Comparison of ENCODE assay signal across 29 cellular contexts in genomic region chr3:99999541-99999940, GRCh38.
DNase-seq lines count a peak whose midpoint lies in the region; ATAC-seq and TF ChIP-seq lines count a peak whose summit lies in the region.
"Had no signal": no experiment of that assay in that cellular context is flagged by ENCODE, and none has a peak within 500 bp of the region (broad histone marks: within the 10 kb centered on the region; RNA-seq: fewer than 3 reads in every experiment).

No MANE protein-coding gene starts in this region.

- in situ Hi-C loops in GM23248 (cut with MboI) = no loop called here

- no peak overlapping the region for H3K4ac ChIP-seq in mesenchymal stem cell (ENCODE audit: low read depth in 1 of 2, low read length in 2 of 2)

- H2AK5ac ChIP-seq in mesenchymal stem cell (ENCODE audit: low read length, severe bottlenecking) = no peak overlapping the region

- H3K9me3 ChIP-seq in GM23248 (ENCODE audit: low read depth) (no peaks in the 10 kb centered on the region), mesenchymal stem cell (ENCODE audit: control insufficient read depth, low read length) (peaks cover under 1% of the 10 kb centered on the region)
- H3K9me3 ChIP-seq: gastrocnemius medialis, right lobe of liver, thoracic aorta, uterus had no signal

- no peak overlapping the region for H2BK15ac ChIP-seq in mesenchymal stem cell (ENCODE audit: low read depth, poor library complexity, severe bottlenecking)

- H3K27me3 Mint-ChIP-seq in activated CD4-positive, alpha-beta T cell treated with anti-CD3 and anti-CD28 coated beads for 36 hours = no peaks in the 10 kb centered on the region
- H3K27me3 Mint-ChIP-seq: activated naive CD8-positive, alpha-beta T cell treated with anti-CD3 and anti-CD28 coated beads, Interleukin-2, amount 50 U/mL, for 24 hours; brain had no signal

- H4K20me1 ChIP-seq in GM23248 (ENCODE audit: insufficient read depth) = no peaks in the 10 kb centered on the region

- TF ChIP-seq POLR2A in GM18505 (IDR thresholded peaks at IDR 0.05; ENCODE audit: borderline replicate concordance, extremely low read depth, insufficient read depth, insufficient read length) = no peak

- H3K4me1 ChIP-seq in GM23248 (ENCODE audit: insufficient read depth) (peaks cover 27% of the 10 kb centered on the region), mesenchymal stem cell (ENCODE audit: control insufficient read depth, insufficient read depth, low read depth, low read length) (peaks cover 1% of the 10 kb centered on the region)
- H3K4me1 ChIP-seq: BLaER1 treated with 17β-estradiol and CSF1 and Interleukin-3, amounts not matched to agents 10 nM and 100 nM; right lobe of liver had no signal

- peaks cover 10% of the 10 kb centered on the region for H3K4me1 Mint-ChIP-seq in activated CD4-positive, alpha-beta T cell treated with anti-CD3 and anti-CD28 coated beads for 36 hours

- no peak overlapping the region for H3K14ac ChIP-seq in mesenchymal stem cell (ENCODE audit: low read length in 2 of 2)

- CTCF ChIA-PET in activated CD4-positive, alpha-beta T cell treated with anti-CD3 and anti-CD28 coated beads for 36 hours (lab: Charles Lee) = no interaction called here

- no peak overlapping the region for H4K91ac ChIP-seq in mesenchymal stem cell (ENCODE audit: low read length)

- no peaks in the 10 kb centered on the region for H3K36me3 ChIP-seq in GM23248 (ENCODE audit: low read depth)
- no peaks in the 10 kb centered on the region for H3K36me3 ChIP-seq in mesenchymal stem cell (ENCODE audit: control insufficient read depth in 1 of 2, insufficient read depth in 2 of 2, low read depth in 1 of 2, low read length in 2 of 2)
- H3K36me3 ChIP-seq: gastrocnemius medialis, right lobe of liver, thoracic aorta, uterus had no signal

- H3K4me3 ChIP-seq in GM23248 = no peak overlapping the region
- H3K4me3 ChIP-seq in cardiac fibroblast (replicated peaks in 1 of 2; ENCODE audit: low read depth in 2 of 2, low read length in 2 of 2) = no peak overlapping the region
- H3K4me3 ChIP-seq in mesenchymal stem cell (ENCODE audit: insufficient read depth in 1 of 2, low read depth in 1 of 2, low read length in 2 of 2) = no peak overlapping the region
- H3K4me3 ChIP-seq: BLaER1 treated with 17β-estradiol and CSF1 and Interleukin-3, amounts not matched to agents 10 nM and 100 nM; gastrocnemius medialis; K562; right lobe of liver; thoracic aorta; uterus had no signal

- no peak for TF ChIP-seq CTCF in cardiac fibroblast (IDR thresholded peaks at IDR 0.05; ENCODE audit: low read depth, low read length)

- POLR2A ChIA-PET in activated CD4-positive, alpha-beta T cell treated with anti-CD3 and anti-CD28 coated beads for 36 hours (lab: Charles Lee) = no interaction called here

- no peak overlapping the region for H2BK5ac ChIP-seq in mesenchymal stem cell (ENCODE audit: low read depth, low read length, poor library complexity, severe bottlenecking)

- no peak overlapping the region for H3K18ac ChIP-seq in mesenchymal stem cell (ENCODE audit: low read depth in 1 of 2, low read length in 2 of 2)

- peaks cover 12% of the 10 kb centered on the region for H3K9me3 Mint-ChIP-seq in activated CD4-positive, alpha-beta T cell treated with anti-CD3 and anti-CD28 coated beads for 36 hours (ENCODE audit: low read depth)
- H3K9me3 Mint-ChIP-seq: activated T-cell treated with anti-CD3 and anti-CD28 coated beads, Interleukin-2, amount 50 U/mL, for 4 hours had no signal

- no peak overlapping the region for H3K9ac ChIP-seq in GM23248
- no peak overlapping the region for H3K9ac ChIP-seq in mesenchymal stem cell (ENCODE audit: low read length)
- H3K9ac ChIP-seq: BLaER1 treated with 17β-estradiol and CSF1 and Interleukin-3, amounts not matched to agents 10 nM and 100 nM had no signal

- H3F3A ChIP-seq in GM23248 (ENCODE audit: insufficient read depth) = peaks cover 32% of the 10 kb centered on the region

- no peak overlapping the region for H3K4me2 ChIP-seq in GM23248 (ENCODE audit: unreplicated experiment)
- no peak overlapping the region for H3K4me2 ChIP-seq in mesenchymal stem cell (ENCODE audit: low read length, poor library complexity, severe bottlenecking)
- H3K4me2 ChIP-seq: BLaER1 treated with 17β-estradiol and CSF1 and Interleukin-3, amounts not matched to agents 10 nM and 100 nM had no signal

- H2AFZ ChIP-seq in GM23248 (no peak overlapping the region), mesenchymal stem cell (ENCODE audit: low read depth, low read length) (no peak overlapping the region)

- no peak overlapping the region for H4K8ac ChIP-seq in mesenchymal stem cell (ENCODE audit: low read length)

- DNase-seq in AG08396 (ENCODE audit: low spot score) = peak; percentile 16
- peak; percentile 58 for DNase-seq in GM23248
- peak; percentile 29 to 57 for DNase-seq in cardiac fibroblast (ENCODE audit: low read depth in 2 of 2)
- DNase-seq in mesenchymal stem cell = peak; percentile 45
- DNase-seq in amygdala (lab: John Stamatoyannopoulos, UW) = no peak
- DNase-seq in activated CD4-positive, alpha-beta T cell treated with anti-CD3 and anti-CD28 coated beads for 36 hours = no peak
- DNase-seq: activated CD4-positive, alpha-beta T cell treated with anti-CD3 and anti-CD28 coated beads, Interleukin-2, amount 50 U/mL, for 1 hour; activated naive CD8-positive, alpha-beta T cell treated with anti-CD3 and anti-CD28 coated beads, Interleukin-2, amount 50 U/mL, for 24 hours; activated T-cell treated with anti-CD3 and anti-CD28 coated beads, Interleukin-2, amount 50 U/mL, for 4 hours; DMS79 treated with DMSO at 0.1 percent for 48 hours; effector CD4-positive, alpha-beta T cell; gastrocnemius medialis; mesendoderm; MM.1S; NCI-H2081; NCI-H226; posterior cingulate gyrus; right lobe of liver; stimulated activated CD4-positive, alpha-beta T cell treated with anti-CD3 and anti-CD28 coated beads, Interleukin-15, amount 100 ng/mL, for 24 hours; stimulated activated naive CD8-positive, alpha-beta T cell treated with anti-CD3 and anti-CD28 coated beads, Interleukin-15, Interleukin-2, amounts not matched to agents 100 U/mL and 50 U/mL, for 24 hours; T1000; uterus had no signal

- no peak overlapping the region for H3K27ac Mint-ChIP-seq in activated CD4-positive, alpha-beta T cell treated with anti-CD3 and anti-CD28 coated beads for 36 hours
- H3K27ac Mint-ChIP-seq: activated naive CD8-positive, alpha-beta T cell treated with anti-CD3 and anti-CD28 coated beads, Interleukin-2, amount 50 U/mL, for 24 hours; WTC11 had no signal

- H3K79me2 ChIP-seq in GM23248 (ENCODE audit: insufficient read depth) = no peaks in the 10 kb centered on the region

- ATAC-seq in HG03025 (IDR thresholded peaks at IDR 0.05; ENCODE audit: low FRiP score, unreplicated experiment) (no peak), GM18505 (IDR thresholded peaks at IDR 0.05; ENCODE audit: unreplicated experiment) (no peak)
- no peak for ATAC-seq in activated CD4-positive, alpha-beta T cell treated with anti-CD3 and anti-CD28 coated beads for 36 hours
- ATAC-seq: activated naive CD8-positive, alpha-beta T cell treated with anti-CD3 and anti-CD28 coated beads, Interleukin-2, amount 50 U/mL, for 24 hours; activated T-cell treated with anti-CD3 and anti-CD28 coated beads, Interleukin-2, amount 50 U/mL, for 4 hours; gastrocnemius medialis; K562; right lobe of liver; stimulated activated naive CD8-positive, alpha-beta T cell treated with anti-CD3 and anti-CD28 coated beads, Interleukin-15, Interleukin-2, amounts not matched to agents 100 U/mL and 50 U/mL, for 24 hours; WTC11 had no signal

- intact Hi-C loops in activated CD4-positive, alpha-beta T cell treated with anti-CD3 and anti-CD28 coated beads for 36 hours (cut with DNase I, micrococcal nuclease) = loop anchor here in 1 of 2 experiments (10.0 kb wide), 1 partner anchor 55 kb away; no protein-coding TSS in a partner anchor

- no peak overlapping the region for H2BK120ac ChIP-seq in mesenchymal stem cell (ENCODE audit: low read depth, low read length)

- H3K27ac ChIP-seq in GM23248 (no peak overlapping the region), mesenchymal stem cell (ENCODE audit: low read length, poor library complexity, severe bottlenecking) (no peak overlapping the region)
- H3K27ac ChIP-seq: BLaER1 treated with 17β-estradiol and CSF1 and Interleukin-3, amounts not matched to agents 10 nM and 100 nM; right lobe of liver; thoracic aorta; uterus had no signal

- 74 to 80% methylated on average over 2 of the region's 2 CpGs for WGBS in GM23248 (ENCODE audit: low coverage in 1 of 2, low lambda C conversion rate in 2 of 2, missing lambda C conversion rate in 2 of 2), 2 experiments
- 87% methylated on average over 2 of the region's 2 CpGs for whole genome bisulfite sequencing in mesenchymal stem cell

- H3K23ac ChIP-seq in mesenchymal stem cell (ENCODE audit: low read length in 2 of 2) = no peak overlapping the region

- no peaks in the 10 kb centered on the region for H3K27me3 ChIP-seq in GM23248 (replicated peaks; ENCODE audit: insufficient read depth)
- H3K27me3 ChIP-seq in mesenchymal stem cell (ENCODE audit: control insufficient read depth in 1 of 2, insufficient read depth in 1 of 2, low read length in 2 of 2) = no peaks in the 10 kb centered on the region
- H3K27me3 ChIP-seq: BLaER1 treated with 17β-estradiol and CSF1 and Interleukin-3, amounts not matched to agents 10 nM and 100 nM; gastrocnemius medialis; right lobe of liver; uterus had no signal

- H2BK12ac ChIP-seq in mesenchymal stem cell (ENCODE audit: low read length in 2 of 2) = no peak overlapping the region

- no peak overlapping the region for H3K4me3 Mint-ChIP-seq in activated CD4-positive, alpha-beta T cell treated with anti-CD3 and anti-CD28 coated beads for 36 hours
- H3K4me3 Mint-ChIP-seq: activated naive CD8-positive, alpha-beta T cell treated with anti-CD3 and anti-CD28 coated beads, Interleukin-2, amount 50 U/mL, for 24 hours; activated T-cell treated with anti-CD3 and anti-CD28 coated beads, Interleukin-2, amount 50 U/mL, for 4 hours; brain; WTC11 had no signal

- H3K9me2 ChIP-seq in GM23248 (ENCODE audit: insufficient read depth) = no peaks in the 10 kb centered on the region; the same call in none of the 2 replicates

- peaks cover 1% of the 10 kb centered on the region for H3K79me1 ChIP-seq in mesenchymal stem cell (replicated peaks; ENCODE audit: low read length, poor library complexity, severe bottlenecking)

- peaks cover 17% of the 10 kb centered on the region for H3K36me3 Mint-ChIP-seq in activated CD4-positive, alpha-beta T cell treated with anti-CD3 and anti-CD28 coated beads for 36 hours (ENCODE audit: low read depth)

Comparison
In these comparisons a context has a peak if more than half of its experiments do, and no peak if none do; other contexts are left out.
1. DNase-seq: peak in AG08396 (single experiment), GM23248 (single experiment), cardiac fibroblast (2 of 2) and mesenchymal stem cell (single experiment); none in amygdala (0 of 56) and activated CD4-positive, alpha-beta T cell treated with anti-CD3 and anti-CD28 coated beads for 36 hours (single experiment).